19 cellular contexts compared by ENCODE assay signal in the genomic region with DNA sequence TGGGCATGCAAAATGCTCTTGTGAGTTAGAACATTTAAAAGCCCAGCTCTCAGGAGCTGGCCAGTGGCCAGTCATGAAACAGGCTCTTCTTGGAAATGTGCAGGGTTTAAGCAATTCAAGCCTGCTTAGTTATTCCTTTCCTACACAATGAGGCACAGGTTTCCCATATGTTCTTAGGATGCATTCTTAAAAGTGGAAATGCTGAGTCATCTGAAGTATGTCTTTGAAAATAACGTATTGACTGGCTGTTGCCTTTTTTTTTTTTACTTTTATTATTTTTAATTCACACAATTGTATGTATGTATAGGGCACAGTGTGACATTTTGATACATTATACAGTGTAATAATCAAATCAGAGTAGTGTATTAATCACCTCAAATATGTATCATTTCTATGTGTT.
"Had no signal": no experiment of that assay in that cellular context is flagged by ENCODE, and none has a peak within 500 bp of the region (broad histone marks: within the 10 kb centered on the region; RNA-seq: fewer than 3 reads in every experiment).

No MANE protein-coding gene starts in this region.

- H3K4me3 ChIP-seq: esophagus muscularis mucosa, pancreas, prostate gland, right lobe of liver, suprapubic skin, tibial artery, upper lobe of left lung, uterus had no signal

- DNase-seq: effector memory CD8-positive, alpha-beta T cell; foreskin keratinocyte; immature natural killer cell; kidney; left colon; mesendoderm; naive B cell; occipital lobe; pancreas; right lobe of liver; stimulated activated CD4-positive, alpha-beta T cell treated with anti-CD3 and anti-CD28 coated beads, Interleukin-4, amount 100 ng/mL, for 1 hour; stimulated activated CD8-positive, alpha-beta memory T cell treated with anti-CD3 and anti-CD28 coated beads, Interleukin-4, amount 100 ng/mL, for 48 hours; stimulated activated naive CD8-positive, alpha-beta T cell treated with anti-CD3 and anti-CD28 coated beads, Interleukin-15, Interleukin-2, amounts not matched to agents 100 U/mL and 50 U/mL, for 24 hours; tibial artery; upper lobe of left lung; uterus had no signal

- FAIRE-seq: kidney, pancreas had no signal
